ENCODE assay signal across 9 cellular contexts in genomic region chr7:55517191-55517633, GRCh38. TPM values are rescaled to one million over a fixed set of nuclear protein-coding genes. Genes with fewer than 3 reads are reported as not detected.
DNase-seq lines count a peak whose midpoint lies in the region; ATAC-seq and TF ChIP-seq lines count a peak whose summit lies in the region.
"Had no signal": no experiment of that assay in that cellular context is flagged by ENCODE, and none has a peak within 500 bp of the region (broad histone marks: within the 10 kb centered on the region; RNA-seq: fewer than 3 reads in every experiment).

No MANE protein-coding gene starts in this region.

- peaks cover 63% of the 10 kb centered on the region for H3K36me3 Mint-ChIP-seq in T-helper 1 cell treated with Interleukin-12 subunit alpha and Interleukin-12 subunit beta and Interleukin-4 antibody, amounts not matched to agents 30 μg/mL and 1 μg/mL, for 36 hours (ENCODE audit: low read depth)
- H3K36me3 Mint-ChIP-seq in immature natural killer cell = peaks cover 17 to 37% (median 24%) of the 10 kb centered on the region in 3 donors

- peak overlapping the region; percentile 6 for H3K4me3 Mint-ChIP-seq in T-helper 1 cell treated with Interleukin-12 subunit alpha and Interleukin-12 subunit beta and Interleukin-4 antibody, amounts not matched to agents 30 μg/mL and 1 μg/mL, for 36 hours
- no peak overlapping the region for H3K4me3 Mint-ChIP-seq in immature natural killer cell

- H3K9me3 Mint-ChIP-seq in T-helper 1 cell treated with Interleukin-12 subunit alpha and Interleukin-12 subunit beta and Interleukin-4 antibody, amounts not matched to agents 30 μg/mL and 1 μg/mL, for 36 hours = no peaks in the 10 kb centered on the region
- H3K9me3 Mint-ChIP-seq in immature natural killer cell = no peaks in the 10 kb centered on the region
- H3K9me3 Mint-ChIP-seq: naive B cell had no signal

- H3K27me3 Mint-ChIP-seq in T-helper 1 cell treated with Interleukin-12 subunit alpha and Interleukin-12 subunit beta and Interleukin-4 antibody, amounts not matched to agents 30 μg/mL and 1 μg/mL, for 36 hours (ENCODE audit: low read depth) = no peaks in the 10 kb centered on the region
- peaks cover 0 to 2% (median 0%) of the 10 kb centered on the region in 3 donors for H3K27me3 Mint-ChIP-seq in immature natural killer cell (ENCODE audit: low read depth in 3 of 3)
- H3K27me3 Mint-ChIP-seq: naive B cell had no signal

- H3K27ac Mint-ChIP-seq in T-helper 1 cell treated with Interleukin-12 subunit alpha and Interleukin-12 subunit beta and Interleukin-4 antibody, amounts not matched to agents 30 μg/mL and 1 μg/mL, for 36 hours = peak overlapping the region; percentile 58
- no peak overlapping the region for H3K27ac Mint-ChIP-seq in immature natural killer cell

- TF ChIP-seq POLR2A in GM19193 (IDR thresholded peaks at IDR 0.05; ENCODE audit: extremely low read depth, insufficient read depth, insufficient read length) = peak; percentile 16

- peak; percentile 59 for ATAC-seq in HG02840 (IDR thresholded peaks at IDR 0.05; ENCODE audit: low FRiP score, unreplicated experiment)
- ATAC-seq in left colon = no peak

- DNase-seq in stimulated activated CD4-positive, alpha-beta T cell treated with anti-CD3 and anti-CD28 coated beads, Interleukin-4, amount 100 ng/mL, for 24 hours = peak; percentile 70
- DNase-seq in foreskin melanocyte (no peak), immature natural killer cell (no peak), left colon (no peak)
- DNase-seq: naive B cell, stomach had no signal

- intact Hi-C loops in left colon (cut with DNase I, micrococcal nuclease) = no loop called here

- peaks cover 67% of the 10 kb centered on the region for H3K4me1 Mint-ChIP-seq in T-helper 1 cell treated with Interleukin-12 subunit alpha and Interleukin-12 subunit beta and Interleukin-4 antibody, amounts not matched to agents 30 μg/mL and 1 μg/mL, for 36 hours (ENCODE audit: low read depth)
- peaks cover 37 to 60% of the 10 kb centered on the region in 2 donors for H3K4me1 Mint-ChIP-seq in immature natural killer cell

RNA-seq across cellular contexts. Expression of gene VOPP1, which starts 55.1 kb away (rescaled TPM):
- 100 to 1,000 TPM in 1 of 3 donors, 10 to 100 TPM in 2; 54.0 to 119 (median 57.9) TPM for polyA plus RNA-seq in immature natural killer cell
- 10 to 100 TPM; 78.6 to 85.5 TPM for total RNA-seq in left colon
